ENCODE assay signal across 8 cellular contexts in the genomic region with DNA sequence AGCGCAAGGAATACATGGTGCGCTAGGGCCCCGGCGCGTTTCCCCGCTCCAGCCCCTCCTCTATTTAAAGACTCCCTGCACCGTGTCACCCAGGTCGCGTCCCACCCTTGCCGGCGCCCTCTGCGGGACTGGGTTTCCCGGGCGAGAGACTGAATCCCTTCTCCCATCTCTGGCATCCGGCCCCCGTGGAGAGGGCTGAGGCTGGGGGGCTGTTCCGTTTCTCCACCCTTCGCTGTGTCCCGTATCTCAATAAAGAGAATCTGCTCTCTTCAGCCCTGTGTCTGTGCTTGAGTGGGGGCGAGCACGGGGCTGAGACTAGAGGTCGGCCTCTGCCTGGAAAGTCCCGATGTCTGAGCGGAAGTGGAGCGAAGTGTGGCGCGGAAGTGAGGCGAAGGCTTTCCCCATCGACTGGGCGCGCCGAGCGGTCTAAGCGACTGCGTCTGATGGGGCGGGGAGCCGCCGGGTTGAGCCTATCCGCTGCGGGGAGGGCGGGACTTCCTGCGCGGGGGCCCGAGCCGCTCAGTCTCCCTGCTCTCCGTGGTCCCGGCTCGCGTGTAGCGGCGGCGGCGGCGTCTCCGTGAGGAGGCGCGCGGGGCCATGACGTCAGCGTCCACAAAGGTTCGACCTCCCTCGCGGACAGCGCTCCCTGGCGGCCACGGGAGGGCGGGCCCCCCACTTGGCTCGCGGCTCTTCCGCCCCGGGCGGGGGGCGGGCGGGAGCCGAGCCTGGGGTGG. TPM values are rescaled to one million over a fixed set of nuclear protein-coding genes. Genes with fewer than 3 reads are reported as not detected.
DNase-seq lines count a peak whose midpoint lies in the region; ATAC-seq and TF ChIP-seq lines count a peak whose summit lies in the region.

No MANE protein-coding gene starts in this region.

- peak; percentile 74 for ATAC-seq in GM21515 (IDR thresholded peaks at IDR 0.05; ENCODE audit: unreplicated experiment)

- H3K9me2 ChIP-seq in OCI-LY1 (ENCODE audit: low read depth, low read length), result no peaks in the 10 kb centered on the region

- H3K4me1 ChIP-seq in HUES64 (ENCODE audit: insufficient read depth, low read length), result peaks cover 4% of the 10 kb centered on the region
- H3K4me1 ChIP-seq in OCI-LY1 (ENCODE audit: insufficient read depth, low read length, severe bottlenecking), result peaks cover 32% of the 10 kb centered on the region
- H3K4me1 ChIP-seq in mucosa of rectum (ENCODE audit: control insufficient read depth in 2 of 2, insufficient read depth in 2 of 2, low read length in 2 of 2), result peaks cover 30 to 44% of the 10 kb centered on the region in 2 donors

- H3K9ac ChIP-seq in HUES64 (ENCODE audit: low read depth, low read length) (peak overlapping the region; percentile 53), OCI-LY1 (ENCODE audit: low read length) (peak overlapping the region; percentile 76), mucosa of rectum (ENCODE audit: low read depth in 1 of 2, low read length in 2 of 2) (peak overlapping the region; percentile 85 to 93)

- H4K20me1 ChIP-seq in OCI-LY1 (ENCODE audit: insufficient read depth, low read length), result no peaks in the 10 kb centered on the region

- peak overlapping the region; percentile 78 for H3K27ac ChIP-seq in HUES64 (ENCODE audit: low read depth, low read length)
- H3K27ac ChIP-seq in OCI-LY1 (ENCODE audit: low read depth, low read length, poor library complexity, severe bottlenecking), result peak overlapping the region; percentile 93
- H3K27ac ChIP-seq in mucosa of rectum (ENCODE audit: low read depth in 2 of 2, low read length in 2 of 2), result peak overlapping the region; percentile 99

- peak; percentile 45; the same call in 1 of the 2 replicates for TF ChIP-seq CTCF in OCI-LY1 (IDR thresholded peaks at IDR 0.05; ENCODE audit: low read length)
- peak; percentile 26 for TF ChIP-seq CTCF in epithelial cell of esophagus (IDR thresholded peaks at IDR 0.05; ENCODE audit: insufficient read depth, low read depth, low read length, missing control alignments)

- H3K79me2 ChIP-seq in OCI-LY1 (ENCODE audit: insufficient read depth, low read length), result peaks cover 14% of the 10 kb centered on the region

- DNase-seq in DMS153 (lab: John Stamatoyannopoulos, UW) (peak; percentile 81), activated T-cell treated with anti-CD3 and anti-CD28 coated beads for 24 hours (ENCODE audit: low read depth) (peak; percentile 96), epithelial cell of esophagus (ENCODE audit: low read depth) (peak; percentile 98)
- DNase-seq in stimulated activated CD8-positive, alpha-beta memory T cell treated with anti-CD3 and anti-CD28 coated beads, Interleukin-4, amount 100 ng/mL, for 4 hours (ENCODE audit: low read depth in 2 of 2, low spot score in 1 of 2), result peak; percentile 91 to 98

- peaks cover 14% of the 10 kb centered on the region; the same call in 1 of the 2 replicates for H3K36me3 ChIP-seq in HUES64 (ENCODE audit: insufficient read depth, low read length)
- peaks cover 5% of the 10 kb centered on the region; the same call in 1 of the 2 replicates for H3K36me3 ChIP-seq in OCI-LY1 (ENCODE audit: insufficient read depth, low read length)
- H3K36me3 ChIP-seq in mucosa of rectum (ENCODE audit: control insufficient read depth in 2 of 2, insufficient read depth in 2 of 2, low read length in 2 of 2), result peaks cover 5 to 8% of the 10 kb centered on the region in 2 donors

- H2AFZ ChIP-seq in OCI-LY1 (ENCODE audit: low read length), result no peak overlapping the region

- peak overlapping the region; percentile 81 for H3K4me3 ChIP-seq in HUES64 (ENCODE audit: low read length)
- peak overlapping the region; percentile 76 for H3K4me3 ChIP-seq in OCI-LY1 (ENCODE audit: low read depth, low read length, poor library complexity, severe bottlenecking)
- H3K4me3 ChIP-seq in epithelial cell of esophagus (ENCODE audit: low read length), result peak overlapping the region; percentile 94
- H3K4me3 ChIP-seq in mucosa of rectum (ENCODE audit: low read length in 2 of 2), result peak overlapping the region; percentile 91 to 98

- H3K27me3 ChIP-seq in HUES64 (ENCODE audit: insufficient read depth, low read length), result no peaks in the 10 kb centered on the region
- no peaks in the 10 kb centered on the region for H3K27me3 ChIP-seq in OCI-LY1 (ENCODE audit: insufficient read depth, low read length)
- H3K27me3 ChIP-seq in mucosa of rectum (ENCODE audit: control insufficient read depth in 2 of 2, insufficient read depth in 2 of 2, low read length in 2 of 2), result no peaks in the 10 kb centered on the region

- peak overlapping the region; percentile 97 for H3K4me2 ChIP-seq in OCI-LY1 (ENCODE audit: low read length)

- no peaks in the 10 kb centered on the region for H3K9me3 ChIP-seq in HUES64 (ENCODE audit: insufficient read depth, low read depth, low read length)
- no peaks in the 10 kb centered on the region for H3K9me3 ChIP-seq in OCI-LY1 (ENCODE audit: low read length)
- H3K9me3 ChIP-seq in mucosa of rectum (ENCODE audit: control insufficient read depth in 2 of 2, low read length in 2 of 2), result no peaks in the 10 kb centered on the region

- 1% methylated on average over 75 of the region's 75 CpGs for WGBS in HUES64

- H3F3A ChIP-seq in OCI-LY1 (ENCODE audit: insufficient read depth, low read length), result no peaks in the 10 kb centered on the region

RNA-seq across cellular contexts. Expression of gene RNASEK, which starts 2.0 kb away (rescaled TPM):
- 132 TPM for polyA plus RNA-seq in HUES64 (2013, experiment 1 of 2)
- 153 TPM for polyA plus RNA-seq in HUES64 (2013, experiment 2 of 2)

RNA-seq across cellular contexts. Expression of gene BCL6B, which starts 8.4 kb away (rescaled TPM):
- 2.0 TPM for polyA plus RNA-seq in HUES64 (2013, experiment 1 of 2)
- polyA plus RNA-seq in HUES64 (2013, experiment 2 of 2), result 2.3 TPM

RNA-seq across cellular contexts. Expression of gene ALOX12, which starts 18.6 kb away (rescaled TPM):
- polyA plus RNA-seq in HUES64 (2013, experiment 1 of 2), result 0.40 TPM
- polyA plus RNA-seq in HUES64 (2013, experiment 2 of 2), result 0.82 TPM

RNA-seq across cellular contexts. Expression of gene SLC16A13, which starts 21.4 kb away (rescaled TPM):
- polyA plus RNA-seq in HUES64 (2013, experiment 1 of 2), result 3.4 TPM
- polyA plus RNA-seq in HUES64 (2013, experiment 2 of 2), result 4.9 TPM

RNA-seq across cellular contexts. Expression of gene SLC16A11, which starts 29.5 kb away (rescaled TPM):
- polyA plus RNA-seq in HUES64 (2013, experiment 1 of 2), result 1.0 TPM
- polyA plus RNA-seq in HUES64 (2013, experiment 2 of 2), result 0.76 TPM

Comparison
In these comparisons a context has a peak if more than half of its experiments do, and no peak if none do; other contexts are left out.
1. Peak in every context shown above with its lines: DNase-seq, ATAC-seq, H3K4me3 ChIP-seq and H3K27ac ChIP-seq.